Comparison of ENCODE assay signal across 1 cellular context in genomic region chr11:96090711-96091110, GRCh38.
TF ChIP-seq lines count a peak whose summit lies in the region.

No MANE protein-coding gene starts in this region.

TF ChIP-seq in GM12878, 131 proteins besides CTCF, POLR2A, EP300 and RAD21 (continued from another document):
- TF ChIP-seq, protein P1, sequence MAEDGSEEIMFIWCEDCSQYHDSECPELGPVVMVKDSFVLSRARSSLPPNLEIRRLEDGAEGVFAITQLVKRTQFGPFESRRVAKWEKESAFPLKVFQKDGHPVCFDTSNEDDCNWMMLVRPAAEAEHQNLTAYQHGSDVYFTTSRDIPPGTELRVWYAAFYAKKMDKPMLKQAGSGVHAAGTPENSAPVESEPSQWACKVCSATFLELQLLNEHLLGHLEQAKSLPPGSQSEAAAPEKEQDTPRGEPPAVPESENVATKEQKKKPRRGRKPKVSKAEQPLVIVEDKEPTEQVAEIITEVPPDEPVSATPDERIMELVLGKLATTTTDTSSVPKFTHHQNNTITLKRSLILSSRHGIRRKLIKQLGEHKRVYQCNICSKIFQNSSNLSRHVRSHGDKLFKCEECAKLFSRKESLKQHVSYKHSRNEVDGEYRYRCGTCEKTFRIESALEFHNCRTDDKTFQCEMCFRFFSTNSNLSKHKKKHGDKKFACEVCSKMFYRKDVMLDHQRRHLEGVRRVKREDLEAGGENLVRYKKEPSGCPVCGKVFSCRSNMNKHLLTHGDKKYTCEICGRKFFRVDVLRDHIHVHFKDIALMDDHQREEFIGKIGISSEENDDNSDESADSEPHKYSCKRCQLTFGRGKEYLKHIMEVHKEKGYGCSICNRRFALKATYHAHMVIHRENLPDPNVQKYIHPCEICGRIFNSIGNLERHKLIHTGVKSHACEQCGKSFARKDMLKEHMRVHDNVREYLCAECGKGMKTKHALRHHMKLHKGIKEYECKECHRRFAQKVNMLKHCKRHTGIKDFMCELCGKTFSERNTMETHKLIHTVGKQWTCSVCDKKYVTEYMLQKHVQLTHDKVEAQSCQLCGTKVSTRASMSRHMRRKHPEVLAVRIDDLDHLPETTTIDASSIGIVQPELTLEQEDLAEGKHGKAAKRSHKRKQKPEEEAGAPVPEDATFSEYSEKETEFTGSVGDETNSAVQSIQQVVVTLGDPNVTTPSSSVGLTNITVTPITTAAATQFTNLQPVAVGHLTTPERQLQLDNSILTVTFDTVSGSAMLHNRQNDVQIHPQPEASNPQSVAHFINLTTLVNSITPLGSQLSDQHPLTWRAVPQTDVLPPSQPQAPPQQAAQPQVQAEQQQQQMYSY (CRISPR knock-in tag; IDR thresholded peaks at IDR 0.05) = no peak
- no peak for TF ChIP-seq TAF1 (IDR thresholded peaks at IDR 0.05; ENCODE audit: borderline replicate concordance, low read depth, low read length)
- no peak for TF ChIP-seq EGR1 (IDR thresholded peaks at IDR 0.05; ENCODE audit: borderline replicate concordance in 1 of 2, low read depth in 2 of 2, low read length in 2 of 2)
- no peak for TF ChIP-seq JUNB (IDR thresholded peaks at IDR 0.05)
- TF ChIP-seq PML (IDR thresholded peaks at IDR 0.05; ENCODE audit: low read length) = no peak
- no peak for TF ChIP-seq BACH1 (IDR thresholded peaks at IDR 0.05; ENCODE audit: borderline replicate concordance)
- no peak for TF ChIP-seq MXI1 (IDR thresholded peaks at IDR 0.05; ENCODE audit: low read depth, low read length)
- TF ChIP-seq NR2F1 (conservative IDR thresholded peaks at IDR 0.05) = no peak
- no peak for TF ChIP-seq BMI1 (IDR thresholded peaks at IDR 0.05; ENCODE audit: borderline replicate concordance)
- TF ChIP-seq SREBF2 (IDR thresholded peaks at IDR 0.05; ENCODE audit: low read length) = no peak
